In genomic region chr14:44961730-44962572, GRCh38 we compare ENCODE assay signal across 1 cellular context.
TF ChIP-seq lines count a peak whose summit lies in the region.

A gene with protein sequence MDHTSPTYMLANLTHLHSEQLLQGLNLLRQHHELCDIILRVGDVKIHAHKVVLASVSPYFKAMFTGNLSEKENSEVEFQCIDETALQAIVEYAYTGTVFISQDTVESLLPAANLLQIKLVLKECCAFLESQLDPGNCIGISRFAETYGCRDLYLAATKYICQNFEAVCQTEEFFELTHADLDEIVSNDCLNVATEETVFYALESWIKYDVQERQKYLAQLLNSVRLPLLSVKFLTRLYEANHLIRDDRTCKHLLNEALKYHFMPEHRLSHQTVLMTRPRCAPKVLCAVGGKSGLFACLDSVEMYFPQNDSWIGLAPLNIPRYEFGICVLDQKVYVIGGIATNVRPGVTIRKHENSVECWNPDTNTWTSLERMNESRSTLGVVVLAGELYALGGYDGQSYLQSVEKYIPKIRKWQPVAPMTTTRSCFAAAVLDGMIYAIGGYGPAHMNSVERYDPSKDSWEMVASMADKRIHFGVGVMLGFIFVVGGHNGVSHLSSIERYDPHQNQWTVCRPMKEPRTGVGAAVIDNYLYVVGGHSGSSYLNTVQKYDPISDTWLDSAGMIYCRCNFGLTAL (minus strand): TSS chr14:44961947. CDS start chr14:44945928, 16,019 bp downstream.
A gene with protein sequence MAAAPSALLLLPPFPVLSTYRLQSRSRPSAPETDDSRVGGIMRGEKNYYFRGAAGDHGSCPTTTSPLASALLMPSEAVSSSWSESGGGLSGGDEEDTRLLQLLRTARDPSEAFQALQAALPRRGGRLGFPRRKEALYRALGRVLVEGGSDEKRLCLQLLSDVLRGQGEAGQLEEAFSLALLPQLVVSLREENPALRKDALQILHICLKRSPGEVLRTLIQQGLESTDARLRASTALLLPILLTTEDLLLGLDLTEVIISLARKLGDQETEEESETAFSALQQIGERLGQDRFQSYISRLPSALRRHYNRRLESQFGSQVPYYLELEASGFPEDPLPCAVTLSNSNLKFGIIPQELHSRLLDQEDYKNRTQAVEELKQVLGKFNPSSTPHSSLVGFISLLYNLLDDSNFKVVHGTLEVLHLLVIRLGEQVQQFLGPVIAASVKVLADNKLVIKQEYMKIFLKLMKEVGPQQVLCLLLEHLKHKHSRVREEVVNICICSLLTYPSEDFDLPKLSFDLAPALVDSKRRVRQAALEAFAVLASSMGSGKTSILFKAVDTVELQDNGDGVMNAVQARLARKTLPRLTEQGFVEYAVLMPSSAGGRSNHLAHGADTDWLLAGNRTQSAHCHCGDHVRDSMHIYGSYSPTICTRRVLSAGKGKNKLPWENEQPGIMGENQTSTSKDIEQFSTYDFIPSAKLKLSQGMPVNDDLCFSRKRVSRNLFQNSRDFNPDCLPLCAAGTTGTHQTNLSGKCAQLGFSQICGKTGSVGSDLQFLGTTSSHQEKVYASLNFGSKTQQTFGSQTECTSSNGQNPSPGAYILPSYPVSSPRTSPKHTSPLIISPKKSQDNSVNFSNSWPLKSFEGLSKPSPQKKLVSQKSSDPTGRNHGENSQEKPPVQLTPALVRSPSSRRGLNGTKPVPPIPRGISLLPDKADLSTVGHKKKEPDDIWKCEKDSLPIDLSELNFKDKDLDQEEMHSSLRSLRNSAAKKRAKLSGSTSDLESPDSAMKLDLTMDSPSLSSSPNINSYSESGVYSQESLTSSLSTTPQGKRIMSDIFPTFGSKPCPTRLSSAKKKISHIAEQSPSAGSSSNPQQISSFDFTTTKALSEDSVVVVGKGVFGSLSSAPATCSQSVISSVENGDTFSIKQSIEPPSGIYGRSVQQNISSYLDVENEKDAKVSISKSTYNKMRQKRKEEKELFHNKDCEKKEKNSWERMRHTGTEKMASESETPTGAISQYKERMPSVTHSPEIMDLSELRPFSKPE (N-terminal part only) (plus strand): TSS chr14:44962190. CDS start chr14:44962422, 232 bp downstream.

TF ChIP-seq in HepG2, 621 proteins besides CTCF, POLR2A, EP300 and RAD21 (continued from another document and continues in another):
- TF ChIP-seq, protein P1, sequence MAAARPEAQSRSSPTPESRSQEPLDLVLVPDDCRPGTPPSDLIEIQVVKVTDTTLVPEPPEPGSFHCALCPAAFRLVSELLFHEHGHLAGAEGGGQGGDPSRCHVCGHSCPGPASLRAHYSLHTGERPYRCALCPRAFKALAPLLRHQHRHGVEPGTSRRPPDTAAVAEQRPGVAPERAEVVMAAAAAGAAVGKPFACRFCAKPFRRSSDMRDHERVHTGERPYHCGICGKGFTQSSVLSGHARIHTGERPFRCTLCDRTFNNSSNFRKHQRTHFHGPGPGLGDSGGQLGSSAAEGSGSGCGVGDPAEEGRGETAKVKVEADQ (CRISPR knock-in tag; IDR thresholded peaks at IDR 0.05; ENCODE audit: borderline replicate concordance) = peak; percentile 66; the same call in 1 of the 2 replicates
- TF ChIP-seq FOSL2 (CRISPR knock-in tag; IDR thresholded peaks at IDR 0.05) = peak; percentile 21; the same call in 1 of the 2 replicates
- no peak for TF ChIP-seq ZFP41 (CRISPR knock-in tag; IDR thresholded peaks at IDR 0.05; ENCODE audit: borderline replicate concordance)
- TF ChIP-seq SRSF1 (optimal IDR thresholded peaks at IDR 0.05; ENCODE audit: low read depth, low read length) = peak; percentile 77
- TF ChIP-seq, protein P2, sequence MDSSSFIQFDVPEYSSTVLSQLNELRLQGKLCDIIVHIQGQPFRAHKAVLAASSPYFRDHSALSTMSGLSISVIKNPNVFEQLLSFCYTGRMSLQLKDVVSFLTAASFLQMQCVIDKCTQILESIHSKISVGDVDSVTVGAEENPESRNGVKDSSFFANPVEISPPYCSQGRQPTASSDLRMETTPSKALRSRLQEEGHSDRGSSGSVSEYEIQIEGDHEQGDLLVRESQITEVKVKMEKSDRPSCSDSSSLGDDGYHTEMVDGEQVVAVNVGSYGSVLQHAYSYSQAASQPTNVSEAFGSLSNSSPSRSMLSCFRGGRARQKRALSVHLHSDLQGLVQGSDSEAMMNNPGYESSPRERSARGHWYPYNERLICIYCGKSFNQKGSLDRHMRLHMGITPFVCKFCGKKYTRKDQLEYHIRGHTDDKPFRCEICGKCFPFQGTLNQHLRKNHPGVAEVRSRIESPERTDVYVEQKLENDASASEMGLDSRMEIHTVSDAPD (CRISPR knock-in tag; IDR thresholded peaks at IDR 0.05) = 0 out of 2 replicates have a peak, but pooled peaks have one; percentile 35
- peak; percentile 58 for TF ChIP-seq BHLHE40 (IDR thresholded peaks at IDR 0.05; ENCODE audit: low read length)
- peak; percentile 87; the same call in 1 of the 2 replicates for TF ChIP-seq YEATS2 (CRISPR knock-in tag; IDR thresholded peaks at IDR 0.05; ENCODE audit: borderline replicate concordance)
- peak; percentile 98 for TF ChIP-seq RAD51 (IDR thresholded peaks at IDR 0.05; ENCODE audit: borderline replicate concordance)
- TF ChIP-seq E2F1 (CRISPR knock-in tag; IDR thresholded peaks at IDR 0.05) = peak; percentile 15; the same call in 1 of the 2 replicates
- TF ChIP-seq ATF7-NPFF (CRISPR knock-in tag; IDR thresholded peaks at IDR 0.05; ENCODE audit: low read depth) = peak; percentile 77; the same call in 1 of the 2 replicates
- TF ChIP-seq TBX2 (CRISPR knock-in tag; IDR thresholded peaks at IDR 0.05; ENCODE audit: borderline replicate concordance) = peak; percentile 94
- peak; percentile 13; the same call in 1 of the 2 replicates for TF ChIP-seq ZNF12 (CRISPR knock-in tag; IDR thresholded peaks at IDR 0.05)
- no peak for TF ChIP-seq ZNF101 (CRISPR knock-in tag; IDR thresholded peaks at IDR 0.05; ENCODE audit: borderline replicate concordance, low read depth)
- peak; percentile 20; the same call in 1 of the 2 replicates for TF ChIP-seq ZNF777 (CRISPR knock-in tag; IDR thresholded peaks at IDR 0.05)
- TF ChIP-seq FOXK2 (IDR thresholded peaks at IDR 0.05) = peak; percentile 89
- TF ChIP-seq SAFB2 (CRISPR knock-in tag; IDR thresholded peaks at IDR 0.05; ENCODE audit: borderline replicate concordance, low read depth) = no peak
- TF ChIP-seq, protein P3, sequence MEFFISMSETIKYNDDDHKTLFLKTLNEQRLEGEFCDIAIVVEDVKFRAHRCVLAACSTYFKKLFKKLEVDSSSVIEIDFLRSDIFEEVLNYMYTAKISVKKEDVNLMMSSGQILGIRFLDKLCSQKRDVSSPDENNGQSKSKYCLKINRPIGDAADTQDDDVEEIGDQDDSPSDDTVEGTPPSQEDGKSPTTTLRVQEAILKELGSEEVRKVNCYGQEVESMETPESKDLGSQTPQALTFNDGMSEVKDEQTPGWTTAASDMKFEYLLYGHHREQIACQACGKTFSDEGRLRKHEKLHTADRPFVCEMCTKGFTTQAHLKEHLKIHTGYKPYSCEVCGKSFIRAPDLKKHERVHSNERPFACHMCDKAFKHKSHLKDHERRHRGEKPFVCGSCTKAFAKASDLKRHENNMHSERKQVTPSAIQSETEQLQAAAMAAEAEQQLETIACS (CRISPR knock-in tag; IDR thresholded peaks at IDR 0.05) = no peak
- TF ChIP-seq ZFP62 (CRISPR knock-in tag; IDR thresholded peaks at IDR 0.05) = no peak
- TF ChIP-seq SMARCE1 (IDR thresholded peaks at IDR 0.05; ENCODE audit: borderline replicate concordance) = no peak
- peak; percentile 81 for TF ChIP-seq CCDC6 (CRISPR knock-in tag; IDR thresholded peaks at IDR 0.05)
- TF ChIP-seq ZNF839 (CRISPR knock-in tag; IDR thresholded peaks at IDR 0.05; ENCODE audit: borderline replicate concordance) = no peak
- TF ChIP-seq THAP7 (CRISPR knock-in tag; IDR thresholded peaks at IDR 0.05) = no peak
- TF ChIP-seq, protein P4, sequence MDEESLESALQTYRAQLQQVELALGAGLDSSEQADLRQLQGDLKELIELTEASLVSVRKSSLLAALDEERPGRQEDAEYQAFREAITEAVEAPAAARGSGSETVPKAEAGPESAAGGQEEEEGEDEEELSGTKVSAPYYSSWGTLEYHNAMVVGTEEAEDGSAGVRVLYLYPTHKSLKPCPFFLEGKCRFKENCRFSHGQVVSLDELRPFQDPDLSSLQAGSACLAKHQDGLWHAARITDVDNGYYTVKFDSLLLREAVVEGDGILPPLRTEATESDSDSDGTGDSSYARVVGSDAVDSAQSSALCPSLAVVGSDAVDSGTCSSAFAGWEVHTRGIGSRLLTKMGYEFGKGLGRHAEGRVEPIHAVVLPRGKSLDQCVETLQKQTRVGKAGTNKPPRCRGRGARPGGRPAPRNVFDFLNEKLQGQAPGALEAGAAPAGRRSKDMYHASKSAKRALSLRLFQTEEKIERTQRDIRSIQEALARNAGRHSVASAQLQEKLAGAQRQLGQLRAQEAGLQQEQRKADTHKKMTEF (CRISPR knock-in tag; IDR thresholded peaks at IDR 0.05) = peak; percentile 75
- TF ChIP-seq ZNF17 (CRISPR knock-in tag; IDR thresholded peaks at IDR 0.05) = no peak
- TF ChIP-seq, protein P5, sequence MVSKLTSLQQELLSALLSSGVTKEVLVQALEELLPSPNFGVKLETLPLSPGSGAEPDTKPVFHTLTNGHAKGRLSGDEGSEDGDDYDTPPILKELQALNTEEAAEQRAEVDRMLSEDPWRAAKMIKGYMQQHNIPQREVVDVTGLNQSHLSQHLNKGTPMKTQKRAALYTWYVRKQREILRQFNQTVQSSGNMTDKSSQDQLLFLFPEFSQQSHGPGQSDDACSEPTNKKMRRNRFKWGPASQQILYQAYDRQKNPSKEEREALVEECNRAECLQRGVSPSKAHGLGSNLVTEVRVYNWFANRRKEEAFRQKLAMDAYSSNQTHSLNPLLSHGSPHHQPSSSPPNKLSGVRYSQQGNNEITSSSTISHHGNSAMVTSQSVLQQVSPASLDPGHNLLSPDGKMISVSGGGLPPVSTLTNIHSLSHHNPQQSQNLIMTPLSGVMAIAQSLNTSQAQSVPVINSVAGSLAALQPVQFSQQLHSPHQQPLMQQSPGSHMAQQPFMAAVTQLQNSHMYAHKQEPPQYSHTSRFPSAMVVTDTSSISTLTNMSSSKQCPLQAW (CRISPR knock-in tag; IDR thresholded peaks at IDR 0.05) = peak; percentile 62
- peak; percentile 60; the same call in 1 of the 2 replicates for TF ChIP-seq ZKSCAN8 (CRISPR knock-in tag; IDR thresholded peaks at IDR 0.05; ENCODE audit: borderline replicate concordance)
- 0 out of 2 replicates have a peak, but pooled peaks have one; percentile 24 for TF ChIP-seq ZNF614 (CRISPR knock-in tag; IDR thresholded peaks at IDR 0.05; ENCODE audit: borderline replicate concordance)
- 0 out of 2 replicates have a peak, but pooled peaks have one; percentile 30 for TF ChIP-seq ZNF354B (CRISPR knock-in tag; IDR thresholded peaks at IDR 0.05)
- peak; percentile 46; the same call in 1 of the 2 replicates for TF ChIP-seq ZSCAN21 (CRISPR knock-in tag; IDR thresholded peaks at IDR 0.05; ENCODE audit: borderline replicate concordance)
- 0 out of 2 replicates have a peak, but pooled peaks have one; percentile 73 for TF ChIP-seq ZNF235 (CRISPR knock-in tag; IDR thresholded peaks at IDR 0.05; ENCODE audit: borderline replicate concordance)
- no peak for TF ChIP-seq SCMH1 (CRISPR knock-in tag; IDR thresholded peaks at IDR 0.05; ENCODE audit: borderline replicate concordance)
- TF ChIP-seq PCBP1 (IDR thresholded peaks at IDR 0.05; ENCODE audit: borderline replicate concordance, low read depth, low read length) = peak; percentile 32; the same call in 1 of the 2 replicates
- TF ChIP-seq RBFOX2 (IDR thresholded peaks at IDR 0.05; ENCODE audit: low read depth, low read length) = peak; percentile 63; the same call in 1 of the 2 replicates
- TF ChIP-seq ZNF883 (CRISPR knock-in tag; IDR thresholded peaks at IDR 0.05; ENCODE audit: not compliant biosample characterization) = peak; percentile 28
- TF ChIP-seq U2AF2 (IDR thresholded peaks at IDR 0.05; ENCODE audit: low read depth, low read length) = 0 out of 2 replicates have a peak, but pooled peaks have one; percentile 66
- no peak for TF ChIP-seq ZNF251 (CRISPR knock-in tag; IDR thresholded peaks at IDR 0.05)
- TF ChIP-seq PHF20 (CRISPR knock-in tag; IDR thresholded peaks at IDR 0.05) = peak; percentile 85
- peak; percentile 88 for TF ChIP-seq HNF4A (CRISPR knock-in tag; IDR thresholded peaks at IDR 0.05)
- peak; percentile 88 for TF ChIP-seq HBP1 (CRISPR knock-in tag; IDR thresholded peaks at IDR 0.05; ENCODE audit: low read depth)
- TF ChIP-seq ARID2 (CRISPR knock-in tag; IDR thresholded peaks at IDR 0.05; ENCODE audit: borderline replicate concordance) = peak; percentile 54; the same call in 1 of the 2 replicates
- TF ChIP-seq RFX3 (CRISPR knock-in tag; IDR thresholded peaks at IDR 0.05) = peak; percentile 88
- 0 out of 2 replicates have a peak, but pooled peaks have one; percentile 57 for TF ChIP-seq ZNF598 (CRISPR knock-in tag; IDR thresholded peaks at IDR 0.05; ENCODE audit: borderline replicate concordance)
